ENCODE assay signal across 29 cellular contexts in the genomic region with DNA sequence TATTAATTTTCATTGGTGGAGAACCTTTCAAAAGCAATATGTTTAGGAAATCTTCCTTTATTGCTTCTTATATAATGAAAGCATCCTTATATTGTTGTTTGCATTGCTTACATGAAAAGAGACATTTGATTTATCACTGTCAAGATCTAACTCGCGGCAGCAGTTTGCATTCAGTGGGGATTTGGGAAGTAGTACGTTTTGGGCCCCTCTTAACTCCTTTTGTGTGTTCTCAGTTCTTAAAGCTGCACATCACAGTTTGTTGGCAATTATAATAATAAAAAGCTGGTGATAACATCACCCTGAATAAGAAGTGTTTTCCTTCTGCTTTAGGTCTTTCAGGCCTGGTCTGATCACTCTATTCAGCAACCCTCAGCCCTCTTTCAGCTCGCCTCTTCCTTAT. TPM values are rescaled to one million over a fixed set of nuclear protein-coding genes. Genes with fewer than 3 reads are reported as not detected.
A peak's percentile ranks its signal among the peaks of the same experiment; 100 is the strongest.
DNase-seq lines count a peak whose midpoint lies in the region; ATAC-seq and TF ChIP-seq lines count a peak whose summit lies in the region.
"Had no signal": no experiment of that assay in that cellular context is flagged by ENCODE, and none has a peak within 500 bp of the region (broad histone marks: within the 10 kb centered on the region; RNA-seq: fewer than 3 reads in every experiment).

No MANE protein-coding gene starts in this region.

- no peak overlapping the region for H3K4me3 ChIP-seq in naive thymus-derived CD4-positive, alpha-beta T cell (ENCODE audit: low read length)
- H3K4me3 ChIP-seq in tibial nerve: no peak overlapping the region
- H3K4me3 ChIP-seq: breast epithelium, gastrocnemius medialis, ovary, testis had no signal

- CTCF ChIA-PET in T-cell (lab: Charles Lee): interaction anchor here (0.6 to 1.1 kb wide), 2 partner anchors 17 to 31 kb away, joined by 3 to 6 read pairs; no protein-coding TSS in a partner anchor
- CTCF ChIA-PET in naive thymus-derived CD4-positive, alpha-beta T cell (lab: Charles Lee): no interaction called here

- H3K9me3 Mint-ChIP-seq in activated T-cell treated with anti-CD3 and anti-CD28 coated beads, Interleukin-2, amount 50 U/mL, for 72 hours: peaks cover 0 to 2% of the 10 kb centered on the region in 2 donors
- no peaks in the 10 kb centered on the region for H3K9me3 Mint-ChIP-seq in activated T-cell treated with anti-CD3 and anti-CD28 coated beads, Interleukin-2, amount 50 U/mL, for 4 hours
- H3K9me3 Mint-ChIP-seq in T-cell: no peaks in the 10 kb centered on the region
- H3K9me3 Mint-ChIP-seq in naive thymus-derived CD4-positive, alpha-beta T cell: peaks cover 0 to 8% (median 0%) of the 10 kb centered on the region in 11 donors
- H3K9me3 Mint-ChIP-seq: activated T-helper 1 cell treated with anti-CD3 and anti-CD28 coated beads, Interleukin-12 subunit alpha, Interleukin-12 subunit beta, Interleukin-2, Interleukin-4 antibody, amounts not matched to agents 30 ng/mL and 10 ng/mL and 1 ng/mL, durations not matched to agents 14 hours and 24 hours and 36 hours; mesothelial cell of epicardium; stimulated activated memory B cell treated with anti-CD40 and anti-IgM and Interleukin-4, amounts not matched to agents 10 μg/mL and 1 μg/mL and 100 μg/mL, for 72 hours had no signal

- no peak for TF ChIP-seq EP300 in tibial nerve (IDR thresholded peaks at IDR 0.05)

- peak overlapping the region; percentile 35 to 45 for H3K4me3 Mint-ChIP-seq in activated T-cell treated with anti-CD3 and anti-CD28 coated beads, Interleukin-2, amount 50 U/mL, for 72 hours
- no peak overlapping the region for H3K4me3 Mint-ChIP-seq in activated T-cell treated with anti-CD3 and anti-CD28 coated beads, Interleukin-2, amount 50 U/mL, for 4 hours
- peak overlapping the region in 2 of 3 donors; percentile 8 to 57 for H3K4me3 Mint-ChIP-seq in T-cell
- peak overlapping the region in 8 of 10 donors; percentile 5 to 60 (median 28) for H3K4me3 Mint-ChIP-seq in naive thymus-derived CD4-positive, alpha-beta T cell
- H3K4me3 Mint-ChIP-seq: activated T-helper 1 cell treated with anti-CD3 and anti-CD28 coated beads, Interleukin-12 subunit alpha, Interleukin-12 subunit beta, Interleukin-2, Interleukin-4 antibody, amounts not matched to agents 30 ng/mL and 10 ng/mL and 1 ng/mL, durations not matched to agents 14 hours and 24 hours and 36 hours; B cell; mesothelial cell of epicardium; stimulated activated memory B cell treated with anti-CD40 and anti-IgM and Interleukin-4, amounts not matched to agents 10 μg/mL and 1 μg/mL and 100 μg/mL, for 72 hours had no signal

- no peak overlapping the region for H3K27ac ChIP-seq in naive thymus-derived CD4-positive, alpha-beta T cell (ENCODE audit: low read depth, low read length)
- H3K27ac ChIP-seq in tibial nerve: no peak overlapping the region
- H3K27ac ChIP-seq: breast epithelium, gastrocnemius medialis, ovary, testis had no signal

- intact Hi-C loops in naive thymus-derived CD4-positive, alpha-beta T cell (cut with micrococcal nuclease): loop anchor here in 1 of 2 donors (1.0 kb wide), 1 partner anchor 13 kb away; no protein-coding TSS in a partner anchor

- no peaks in the 10 kb centered on the region for H3K36me3 ChIP-seq in naive thymus-derived CD4-positive, alpha-beta T cell (ENCODE audit: control insufficient read depth in 2 of 3, insufficient read depth in 3 of 3, low read length in 3 of 3)
- H3K36me3 ChIP-seq in tibial nerve: no peaks in the 10 kb centered on the region
- H3K36me3 ChIP-seq: breast epithelium, gastrocnemius medialis, ovary had no signal

- peak overlapping the region; percentile 18 for H3K27ac Mint-ChIP-seq in activated T-cell treated with anti-CD3 and anti-CD28 coated beads, Interleukin-2, amount 50 U/mL, for 72 hours
- peak overlapping the region; percentile 56 to 74 for H3K27ac Mint-ChIP-seq in T-cell
- peak overlapping the region in 6 of 9 donors; percentile 2 to 77 (median 26) for H3K27ac Mint-ChIP-seq in naive thymus-derived CD4-positive, alpha-beta T cell
- H3K27ac Mint-ChIP-seq: activated T-helper 1 cell treated with anti-CD3 and anti-CD28 coated beads, Interleukin-12 subunit alpha, Interleukin-12 subunit beta, Interleukin-2, Interleukin-4 antibody, amounts not matched to agents 30 ng/mL and 10 ng/mL and 1 ng/mL, durations not matched to agents 14 hours and 24 hours and 36 hours; B cell; mesothelial cell of epicardium; stimulated activated memory B cell treated with anti-CD40 and anti-IgM and Interleukin-4, amounts not matched to agents 10 μg/mL and 1 μg/mL and 100 μg/mL, for 72 hours had no signal

- DNase-seq in activated T-cell treated with anti-CD3 and anti-CD28 coated beads, Interleukin-2, amount 50 U/mL, for 72 hours: no peak
- DNase-seq in activated T-cell treated with anti-CD3 and anti-CD28 coated beads, Interleukin-2, amount 50 U/mL, for 4 hours: no peak
- no peak for DNase-seq in T-cell
- DNase-seq in naive thymus-derived CD4-positive, alpha-beta T cell: no peak
- no peak for DNase-seq in COR-L47 (lab: John Stamatoyannopoulos, UW)
- DNase-seq in tibial nerve (ENCODE audit: low spot score in 2 of 2): no peak
- DNase-seq: ACHN; activated CD4-positive, alpha-beta T cell treated with anti-CD3 and anti-CD28 coated beads for 48 hours; anterior cingulate cortex; Caco-2; DMS53; gastrocnemius medialis; kidney glomerular epithelial cell; NCI-H2029 treated with DMSO at 0.1 percent for 48 hours; NCI-H345; NCI-H69; ovary; Right ventricle myocardium superior; stimulated activated CD4-positive, alpha-beta T cell treated with anti-CD3 and anti-CD28 coated beads, Interleukin-15, amount 100 ng/mL, for 24 hours; testis had no signal

- peaks cover 33 to 37% of the 10 kb centered on the region in 2 donors for H3K4me1 ChIP-seq in naive thymus-derived CD4-positive, alpha-beta T cell (ENCODE audit: control insufficient read depth in 2 of 2, insufficient read depth in 2 of 2, low read length in 2 of 2)
- peaks cover 0 to 3% (median under 1%) of the 10 kb centered on the region in 4 donors for H3K4me1 ChIP-seq in tibial nerve
- H3K4me1 ChIP-seq: breast epithelium, gastrocnemius medialis, testis had no signal

- POLR2A ChIA-PET in T-cell (lab: Charles Lee): interaction anchor here in 1 of 2 donors (0.6 to 0.7 kb wide), 3 partner anchors 23 to 122 kb away, joined by 3 read pairs; no protein-coding TSS in a partner anchor
- POLR2A ChIA-PET in naive thymus-derived CD4-positive, alpha-beta T cell (lab: Charles Lee): interaction anchor here (1.0 to 1.9 kb wide), 4 partner anchors 10 to 27 kb away, joined by 3 to 5 read pairs (median 3); no protein-coding TSS in a partner anchor

- peaks cover 0 to 3% of the 10 kb centered on the region in 2 donors for H3K36me3 Mint-ChIP-seq in activated T-cell treated with anti-CD3 and anti-CD28 coated beads, Interleukin-2, amount 50 U/mL, for 72 hours (ENCODE audit: insufficient read depth in 2 of 2)
- peaks cover 18% of the 10 kb centered on the region for H3K36me3 Mint-ChIP-seq in activated T-cell treated with anti-CD3 and anti-CD28 coated beads, Interleukin-2, amount 50 U/mL, for 4 hours (ENCODE audit: insufficient read depth)
- peaks cover 37% of the 10 kb centered on the region for H3K36me3 Mint-ChIP-seq in T-cell
- H3K36me3 Mint-ChIP-seq in naive thymus-derived CD4-positive, alpha-beta T cell: peaks cover 0 to 28% (median 20%) of the 10 kb centered on the region in 5 donors
- H3K36me3 Mint-ChIP-seq: mesothelial cell of epicardium; stimulated activated memory B cell treated with anti-CD40 and anti-IgM and Interleukin-4, amounts not matched to agents 10 μg/mL and 1 μg/mL and 100 μg/mL, for 72 hours had no signal

- TF ChIP-seq CTCF in tibial nerve (IDR thresholded peaks at IDR 0.05): no peak

- no peaks in the 10 kb centered on the region for H3K27me3 Mint-ChIP-seq in activated T-cell treated with anti-CD3 and anti-CD28 coated beads, Interleukin-2, amount 50 U/mL, for 72 hours (ENCODE audit: low read depth)
- H3K27me3 Mint-ChIP-seq in activated T-cell treated with anti-CD3 and anti-CD28 coated beads, Interleukin-2, amount 50 U/mL, for 4 hours (ENCODE audit: low read depth): no peaks in the 10 kb centered on the region
- no peaks in the 10 kb centered on the region for H3K27me3 Mint-ChIP-seq in T-cell
- H3K27me3 Mint-ChIP-seq in naive thymus-derived CD4-positive, alpha-beta T cell: no peaks in the 10 kb centered on the region
- H3K27me3 Mint-ChIP-seq: activated naive CD4-positive, alpha-beta T cell treated with anti-CD3 and anti-CD28 coated beads, Interleukin-2, amount 50 U/mL, for 24 hours; B cell; stimulated activated memory B cell treated with anti-CD40 and anti-IgM and Interleukin-4, amounts not matched to agents 10 μg/mL and 1 μg/mL and 100 μg/mL, for 72 hours had no signal

- no peaks in the 10 kb centered on the region for H3K27me3 ChIP-seq in naive thymus-derived CD4-positive, alpha-beta T cell (ENCODE audit: control insufficient read depth in 2 of 2, insufficient read depth in 2 of 2, low read length in 2 of 2)
- no peaks in the 10 kb centered on the region for H3K27me3 ChIP-seq in tibial nerve
- H3K27me3 ChIP-seq: breast epithelium, gastrocnemius medialis, ovary, testis had no signal

- 59% methylated on average over 4 of the region's 4 CpGs for WGBS in tibial nerve, 2 donors

- no peak for TF ChIP-seq POLR2A in tibial nerve (IDR thresholded peaks at IDR 0.05)

- H3K9me3 ChIP-seq in naive thymus-derived CD4-positive, alpha-beta T cell (ENCODE audit: control insufficient read depth in 2 of 3, low read length in 3 of 3): no peaks in the 10 kb centered on the region
- no peaks in the 10 kb centered on the region for H3K9me3 ChIP-seq in tibial nerve
- H3K9me3 ChIP-seq: breast epithelium, Caco-2, gastrocnemius medialis, ovary, testis had no signal

- peaks cover 84% of the 10 kb centered on the region for H3K4me1 Mint-ChIP-seq in activated T-cell treated with anti-CD3 and anti-CD28 coated beads, Interleukin-2, amount 50 U/mL, for 72 hours (ENCODE audit: low read depth)
- H3K4me1 Mint-ChIP-seq in activated T-cell treated with anti-CD3 and anti-CD28 coated beads, Interleukin-2, amount 50 U/mL, for 4 hours (ENCODE audit: low read depth): peaks cover 79% of the 10 kb centered on the region
- peaks cover 86 to 88% (median 88%) of the 10 kb centered on the region in 3 donors for H3K4me1 Mint-ChIP-seq in T-cell
- peaks cover 46 to 94% (median 82%) of the 10 kb centered on the region in 7 donors for H3K4me1 Mint-ChIP-seq in naive thymus-derived CD4-positive, alpha-beta T cell

- no peak for ATAC-seq in activated T-cell treated with anti-CD3 and anti-CD28 coated beads, Interleukin-2, amount 50 U/mL, for 72 hours (replicated peaks in 1 of 2)
- ATAC-seq in activated T-cell treated with anti-CD3 and anti-CD28 coated beads, Interleukin-2, amount 50 U/mL, for 4 hours: no peak
- ATAC-seq in T-cell (replicated peaks in 1 of 4): no peak
- no peak for ATAC-seq in naive thymus-derived CD4-positive, alpha-beta T cell
- ATAC-seq in GM19397 (IDR thresholded peaks at IDR 0.05; ENCODE audit: unreplicated experiment): no peak
- ATAC-seq: gastrocnemius medialis; HCT116; HepG2; stimulated activated memory B cell treated with anti-CD40 and anti-IgM and Interleukin-4, amounts not matched to agents 10 μg/mL and 1 μg/mL and 100 μg/mL, for 72 hours had no signal

RNA-seq across cellular contexts. Expression of gene PARP8, which starts 53.6 kb away (rescaled TPM):
- 10 to 100 TPM; 53.3 to 61.0 TPM for total RNA-seq in activated T-cell treated with anti-CD3 and anti-CD28 coated beads, Interleukin-2, amount 50 U/mL, for 72 hours
- total RNA-seq in activated T-cell treated with anti-CD3 and anti-CD28 coated beads, Interleukin-2, amount 50 U/mL, for 4 hours: 10 to 100 TPM; 12.4 to 22.3 (median 19.8) TPM
- total RNA-seq in T-cell (100 to 1,000 TPM in 4 of 5 donors, 10 to 100 TPM in 1; 92.8 to 252 (median 136) TPM), tibial nerve (10 to 100 TPM; 10.4 to 24.7 (median 18.8) TPM)
- total RNA-seq in naive thymus-derived CD4-positive, alpha-beta T cell: 100 to 1,000 TPM in 4 of 5 experiments, 10 to 100 TPM in 1; 88.9 to 188 (median 129) TPM
- polyA plus RNA-seq in naive thymus-derived CD4-positive, alpha-beta T cell: 10 to 100 TPM; 45.7 to 50.8 TPM
